Comparison of ENCODE assay signal across 8 cellular contexts in genomic region chr12:75481013-75481705, GRCh38.
A peak's percentile ranks its signal among the peaks of the same experiment; 100 is the strongest.
DNase-seq lines count a peak whose midpoint lies in the region; ATAC-seq and TF ChIP-seq lines count a peak whose summit lies in the region.

No MANE protein-coding gene starts in this region.

- H3K27me3 ChIP-seq in ACC112 (ENCODE audit: insufficient read depth, low read length) (no peaks in the 10 kb centered on the region), iPS-20b (ENCODE audit: insufficient read depth, low read length) (no peaks in the 10 kb centered on the region), subcutaneous abdominal adipose tissue (ENCODE audit: control insufficient read depth in 5 of 5, insufficient read depth in 4 of 5, low read length in 5 of 5) (no peaks in the 10 kb centered on the region)

- peaks cover 5% of the 10 kb centered on the region; the same call in 1 of the 2 replicates for H3K36me3 ChIP-seq in ACC112 (ENCODE audit: insufficient read depth, low read length)
- no peaks in the 10 kb centered on the region for H3K36me3 ChIP-seq in iPS-20b (ENCODE audit: insufficient read depth, low read depth, low read length)
- H3K36me3 ChIP-seq in subcutaneous abdominal adipose tissue (ENCODE audit: control insufficient read depth in 5 of 5, insufficient read depth in 5 of 5, low read length in 5 of 5), result no peaks in the 10 kb centered on the region

- ATAC-seq in GM19328 (IDR thresholded peaks at IDR 0.05; ENCODE audit: unreplicated experiment) (peak; percentile 28), HG03432 (IDR thresholded peaks at IDR 0.05; ENCODE audit: unreplicated experiment) (peak; percentile 18)

- H3K9ac ChIP-seq in iPS-20b (ENCODE audit: low read depth, low read length), result no peak overlapping the region
- peak overlapping the region in 4 of 5 donors; percentile 41 to 72 (median 64) for H3K9ac ChIP-seq in subcutaneous abdominal adipose tissue (ENCODE audit: low read length in 5 of 5)

- H3K9me3 ChIP-seq in iPS-20b (ENCODE audit: insufficient read depth, low read depth, low read length) (no peaks in the 10 kb centered on the region), subcutaneous abdominal adipose tissue (ENCODE audit: control insufficient read depth in 5 of 5, low read length in 5 of 5) (no peaks in the 10 kb centered on the region)

- H3K4me3 ChIP-seq in ACC112 (ENCODE audit: low read depth, low read length) (peak overlapping the region; percentile 92), iPS-20b (ENCODE audit: low read length) (0 out of 2 replicates have a peak overlapping the region, but pooled peaks have one; percentile 22), subcutaneous abdominal adipose tissue (ENCODE audit: low read depth in 1 of 5, low read length in 5 of 5) (peak overlapping the region; percentile 39 to 69 (median 69))

- H3K79me2 ChIP-seq in ACC112 (ENCODE audit: control insufficient read depth, insufficient read depth, low read length, unreplicated experiment), result peaks cover 49% of the 10 kb centered on the region

- H3K27ac ChIP-seq in ACC112 (ENCODE audit: low read depth, low read length) (peak overlapping the region; percentile 97), VCaP (peak overlapping the region; percentile 19; the same call in 1 of the 2 replicates), iPS-20b (ENCODE audit: low read length) (no peak overlapping the region), subcutaneous abdominal adipose tissue (ENCODE audit: low read depth, low read length) (peak overlapping the region; percentile 81)

- H3K4me1 ChIP-seq in ACC112 (ENCODE audit: control insufficient read depth, insufficient read depth, low read length, unreplicated experiment), result peaks cover 43% of the 10 kb centered on the region
- peaks cover 9% of the 10 kb centered on the region for H3K4me1 ChIP-seq in iPS-20b (ENCODE audit: insufficient read depth, low read length)
- H3K4me1 ChIP-seq in subcutaneous abdominal adipose tissue (ENCODE audit: control insufficient read depth in 5 of 5, insufficient read depth in 5 of 5, low read length in 5 of 5), result peaks cover 0 to 20% (median 10%) of the 10 kb centered on the region in 5 donors

- no peak for TF ChIP-seq CTCF in VCaP (conservative IDR thresholded peaks at IDR 0.05)

- DNase-seq in NCI-H187 (lab: John Stamatoyannopoulos, UW) (no peak), NCI-H2107 treated with DMSO at 0.1 percent for 48 hours (lab: John Stamatoyannopoulos, UW; ENCODE audit: unreplicated experiment) (no peak)

- H2AFZ ChIP-seq in ACC112 (ENCODE audit: low read length, unreplicated experiment), result peak overlapping the region; percentile 35

Comparison
In these comparisons a context has a peak if more than half of its experiments do, and no peak if none do; other contexts are left out.
1. H3K4me3 ChIP-seq: peak in every context shown above with its lines; median percentile 92 in ACC112; 69 in subcutaneous abdominal adipose tissue; 22 in iPS-20b.